Comparison of ENCODE assay signal across 12 cellular contexts in genomic region chr1:23957096-23957495, GRCh38. TPM values are rescaled to one million over a fixed set of nuclear protein-coding genes. Genes with fewer than 3 reads are reported as not detected.
DNase-seq lines count a peak whose midpoint lies in the region; ATAC-seq and TF ChIP-seq lines count a peak whose summit lies in the region.
"Had no signal": no experiment of that assay in that cellular context is flagged by ENCODE, and none has a peak within 500 bp of the region (broad histone marks: within the 10 kb centered on the region; RNA-seq: fewer than 3 reads in every experiment).

No MANE protein-coding gene starts in this region.

- no peak for TF ChIP-seq CTCF in Panc1 (IDR thresholded peaks at IDR 0.05)
- no peak for TF ChIP-seq CTCF in glutamatergic neuron (IDR thresholded peaks at IDR 0.05; ENCODE audit: partially characterized antibody, unreplicated experiment)
- TF ChIP-seq CTCF in testis (IDR thresholded peaks at IDR 0.05) = no peak

- peaks cover 25% of the 10 kb centered on the region for H3K36me3 Mint-ChIP-seq in activated T-cell treated with anti-CD3 and anti-CD28 coated beads, Interleukin-2, amount 50 U/mL, for 24 hours (ENCODE audit: low read depth)
- H3K36me3 Mint-ChIP-seq in activated T-cell treated with anti-CD3 and anti-CD28 coated beads, Interleukin-2, amount 50 U/mL, for 4 hours (ENCODE audit: insufficient read depth) = peaks cover 19% of the 10 kb centered on the region
- no peaks in the 10 kb centered on the region for H3K36me3 Mint-ChIP-seq in glutamatergic neuron (ENCODE audit: unreplicated experiment)

- H3K27ac ChIP-seq in Panc1 (ENCODE audit: low read length) (peak overlapping the region; percentile 100), stomach smooth muscle (ENCODE audit: low read length) (peak overlapping the region; percentile 0), testis (no peak overlapping the region)
- H3K27ac ChIP-seq: right atrium auricular region had no signal

- H3K4me3 Mint-ChIP-seq in activated T-cell treated with anti-CD3 and anti-CD28 coated beads, Interleukin-2, amount 50 U/mL, for 24 hours = peak overlapping the region; percentile 19
- H3K4me3 Mint-ChIP-seq in activated T-cell treated with anti-CD3 and anti-CD28 coated beads, Interleukin-2, amount 50 U/mL, for 4 hours = no peak overlapping the region
- peak overlapping the region; percentile 89 for H3K4me3 Mint-ChIP-seq in glutamatergic neuron (ENCODE audit: unreplicated experiment)

- H3K4me1 Mint-ChIP-seq in activated T-cell treated with anti-CD3 and anti-CD28 coated beads, Interleukin-2, amount 50 U/mL, for 24 hours (ENCODE audit: low read depth) = peaks cover 60% of the 10 kb centered on the region
- peaks cover 43% of the 10 kb centered on the region for H3K4me1 Mint-ChIP-seq in activated T-cell treated with anti-CD3 and anti-CD28 coated beads, Interleukin-2, amount 50 U/mL, for 4 hours (ENCODE audit: low read depth)
- peaks cover 49% of the 10 kb centered on the region for H3K4me1 Mint-ChIP-seq in glutamatergic neuron (ENCODE audit: low read depth, unreplicated experiment)

- POLR2A ChIA-PET in Panc1 (lab: Charles Lee) = interaction anchor here (0.5 to 0.7 kb wide), 4 partner anchors 9 to 148 kb away, joined by 3 to 19 read pairs (median 4); no protein-coding TSS in a partner anchor

- no TSS peak for BruUV-seq in Panc1 (replicated peaks; lab: Mats Ljungman, UMichigan)

- H3K9me3 Mint-ChIP-seq in activated T-cell treated with anti-CD3 and anti-CD28 coated beads, Interleukin-2, amount 50 U/mL, for 24 hours = no peaks in the 10 kb centered on the region
- H3K9me3 Mint-ChIP-seq in activated T-cell treated with anti-CD3 and anti-CD28 coated beads, Interleukin-2, amount 50 U/mL, for 4 hours = no peaks in the 10 kb centered on the region
- H3K9me3 Mint-ChIP-seq in glutamatergic neuron (ENCODE audit: unreplicated experiment) = peaks cover 31% of the 10 kb centered on the region

- H3K36me3 ChIP-seq in Panc1 (ENCODE audit: control insufficient read depth, insufficient read depth, low read length) = peaks cover 14% of the 10 kb centered on the region
- H3K36me3 ChIP-seq in stomach smooth muscle (ENCODE audit: control insufficient read depth in 2 of 2, insufficient read depth in 2 of 2, low read length in 2 of 2) = no peaks in the 10 kb centered on the region
- H3K36me3 ChIP-seq in testis (ENCODE audit: low read depth, missing control alignments) = no peaks in the 10 kb centered on the region

- H3K4me3 ChIP-seq in Panc1 (ENCODE audit: low read depth in 2 of 2, low read length in 2 of 2) (peak overlapping the region; percentile 5 to 38; a peak in 3 of 4 replicates), stomach smooth muscle (ENCODE audit: low read length in 2 of 2) (peak overlapping the region in 1 of 2 donors; percentile 44), testis (no peak overlapping the region)
- H3K4me3 ChIP-seq: right atrium auricular region had no signal

- 56 to 61% methylated on average over 7 of the region's 7 CpGs for WGBS in testis, 2 donors

- no peaks in the 10 kb centered on the region for H3K27me3 Mint-ChIP-seq in activated T-cell treated with anti-CD3 and anti-CD28 coated beads, Interleukin-2, amount 50 U/mL, for 24 hours
- H3K27me3 Mint-ChIP-seq in activated T-cell treated with anti-CD3 and anti-CD28 coated beads, Interleukin-2, amount 50 U/mL, for 4 hours (ENCODE audit: low read depth) = no peaks in the 10 kb centered on the region
- H3K27me3 Mint-ChIP-seq in glutamatergic neuron (ENCODE audit: unreplicated experiment) = peaks cover 10% of the 10 kb centered on the region

- CTCF ChIA-PET in Panc1 (lab: Charles Lee) = interaction anchor here (1.2 kb wide), 1 partner anchor 185 kb away, joined by 4 read pairs; no protein-coding TSS in a partner anchor

- no peaks in the 10 kb centered on the region for H3K9me3 ChIP-seq in Panc1 (ENCODE audit: control insufficient read depth, insufficient read depth, low read depth, low read length)
- no peaks in the 10 kb centered on the region for H3K9me3 ChIP-seq in stomach smooth muscle (ENCODE audit: control insufficient read depth in 2 of 2, low read length in 2 of 2)
- H3K9me3 ChIP-seq in testis = no peaks in the 10 kb centered on the region
- H3K9me3 ChIP-seq: right atrium auricular region had no signal

- intact Hi-C loops in Panc1 (cut with micrococcal nuclease; ENCODE audit: unreplicated experiment) = no loop called here
- intact Hi-C loops in testis (cut with DNase I; ENCODE audit: low total_unique reads) = no loop called here

- no peak for DNase-seq in activated T-cell treated with anti-CD3 and anti-CD28 coated beads, Interleukin-2, amount 50 U/mL, for 24 hours
- DNase-seq in activated T-cell treated with anti-CD3 and anti-CD28 coated beads, Interleukin-2, amount 50 U/mL, for 4 hours = no peak
- DNase-seq in Panc1 (ENCODE audit: low read depth, low spot score) = no peak
- DNase-seq in glutamatergic neuron = peak; percentile 77
- no peak for DNase-seq in testis
- DNase-seq: foreskin melanocyte had no signal

- H3K4me1 ChIP-seq in Panc1 (ENCODE audit: control insufficient read depth, insufficient read depth, low read length) (peaks cover 53% of the 10 kb centered on the region), stomach smooth muscle (ENCODE audit: control insufficient read depth, insufficient read depth, low read length) (peaks cover 10% of the 10 kb centered on the region), testis (peaks cover 10% of the 10 kb centered on the region)

- H3K27me3 ChIP-seq in Panc1 (ENCODE audit: control insufficient read depth, insufficient read depth, low read length) = no peaks in the 10 kb centered on the region
- H3K27me3 ChIP-seq in stomach smooth muscle (ENCODE audit: control insufficient read depth in 1 of 2, insufficient read depth in 2 of 2, low read length in 2 of 2) = no peaks in the 10 kb centered on the region
- no peaks in the 10 kb centered on the region for H3K27me3 ChIP-seq in testis
- H3K27me3 ChIP-seq: right atrium auricular region had no signal

- ATAC-seq in activated T-cell treated with anti-CD3 and anti-CD28 coated beads, Interleukin-2, amount 50 U/mL, for 4 hours = no peak
- ATAC-seq in Panc1 (peak; percentile 6; the same call in 1 of the 2 replicates), HG02938 (IDR thresholded peaks at IDR 0.05; ENCODE audit: unreplicated experiment) (no peak), HG02981 (IDR thresholded peaks at IDR 0.05; ENCODE audit: unreplicated experiment) (no peak)
- ATAC-seq: Right ventricle myocardium inferior had no signal

- H3K27ac Mint-ChIP-seq in activated T-cell treated with anti-CD3 and anti-CD28 coated beads, Interleukin-2, amount 50 U/mL, for 24 hours = peak overlapping the region; percentile 100
- H3K27ac Mint-ChIP-seq in glutamatergic neuron (ENCODE audit: unreplicated experiment) = peak overlapping the region; percentile 100

- in situ Hi-C loops in Panc1 (cut with HindIII; ENCODE audit: low pct_unique_long_range_greater_than_20kb, low sequenced_read_pairs) = no loop called here

- no peak for TF ChIP-seq POLR2A in testis (IDR thresholded peaks at IDR 0.05)

- no peak overlapping the region for H3K9ac ChIP-seq in stomach smooth muscle (ENCODE audit: low read length in 2 of 2)

RNA-seq across cellular contexts. Expression of gene PNRC2, which starts 2.5 kb away (rescaled TPM):
- total RNA-seq in activated T-cell treated with anti-CD3 and anti-CD28 coated beads, Interleukin-2, amount 50 U/mL, for 4 hours = 100 to 1,000 TPM; 168 to 179 (median 168) TPM
- 97.4 TPM for total RNA-seq in Panc1 (2021; ENCODE audit: unreplicated experiment)
- 54.1 TPM for polyA plus RNA-seq in Panc1 (2012; ENCODE audit: insufficient read length)
- 106 TPM for total RNA-seq in glutamatergic neuron (ENCODE audit: unreplicated experiment)
- total RNA-seq in testis = 10 to 100 TPM; 61.5 to 68.1 TPM
- 57.7 TPM for polyA plus RNA-seq in testis (ENCODE audit: insufficient read depth, low read depth, low replicate concordance)

RNA-seq across cellular contexts. Expression of gene SRSF10, which starts 23.0 kb away (rescaled TPM):
- total RNA-seq in activated T-cell treated with anti-CD3 and anti-CD28 coated beads, Interleukin-2, amount 50 U/mL, for 4 hours = 100 to 1,000 TPM; 238 to 250 (median 241) TPM
- total RNA-seq in Panc1 (2021; ENCODE audit: unreplicated experiment) (137 TPM), glutamatergic neuron (ENCODE audit: unreplicated experiment) (158 TPM), testis (100 to 1,000 TPM; 124 to 141 TPM)
- polyA plus RNA-seq in Panc1 (2012; ENCODE audit: insufficient read length) = 80.1 TPM
- 113 TPM for polyA plus RNA-seq in testis (ENCODE audit: insufficient read depth, low read depth, low replicate concordance)

RNA-seq across cellular contexts. Expression of gene CNR2, which starts 43.9 kb away (rescaled TPM):
- under 1 TPM; 0.05 to 0.24 (median 0.10) TPM for total RNA-seq in activated T-cell treated with anti-CD3 and anti-CD28 coated beads, Interleukin-2, amount 50 U/mL, for 4 hours
- not detected for total RNA-seq in Panc1 (2021; ENCODE audit: unreplicated experiment)
- polyA plus RNA-seq in Panc1 (2012; ENCODE audit: insufficient read length) = not detected
- not detected for total RNA-seq in glutamatergic neuron (ENCODE audit: unreplicated experiment)
- under 1 TPM; 0.06 to 0.08 TPM for total RNA-seq in testis
- polyA plus RNA-seq in testis (ENCODE audit: insufficient read depth, low read depth, low replicate concordance) = 0.20 TPM
- total RNA-seq: Right ventricle myocardium inferior had no signal
- polyA plus RNA-seq: BJ had no signal

Comparison
In these comparisons a context has a peak if more than half of its experiments do, and no peak if none do; other contexts are left out.
1. H3K27ac ChIP-seq: peak in Panc1 (single experiment) and stomach smooth muscle (single experiment); none in testis (0 of 2).
2. H3K4me3 ChIP-seq: peak in Panc1 (2 of 2); none in testis (0 of 2).